In the genomic region with DNA sequence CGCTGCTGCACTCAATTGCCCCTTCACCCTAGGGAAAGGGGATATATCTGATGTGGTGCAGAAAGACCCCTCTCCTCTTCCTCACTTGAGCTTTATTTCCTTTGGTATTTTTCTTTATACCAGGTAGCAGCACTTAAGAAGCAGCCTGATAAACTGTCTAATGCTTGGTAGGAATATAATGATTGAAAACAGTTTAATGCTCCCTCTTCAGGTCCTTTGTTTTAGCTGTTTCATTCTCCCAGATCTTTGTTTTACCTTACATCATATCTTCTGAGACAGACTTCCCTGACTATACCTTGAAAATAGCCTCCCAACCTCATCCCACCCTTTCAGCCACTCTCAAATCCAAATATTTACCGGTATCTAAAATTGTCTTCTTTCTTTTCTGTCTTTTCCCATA, we compare ENCODE assay signal across 20 cellular contexts.
DNase-seq lines count a peak whose midpoint lies in the region; TF ChIP-seq lines count a peak whose summit lies in the region.
"Had no signal": no experiment of that assay in that cellular context is flagged by ENCODE, and none has a peak within 500 bp of the region (broad histone marks: within the 10 kb centered on the region; RNA-seq: fewer than 3 reads in every experiment).

No MANE protein-coding gene starts in this region.

- H3K4me3 ChIP-seq in Caco-2 (ENCODE audit: low read depth, low read length) (no peak overlapping the region), choroid plexus epithelial cell (ENCODE audit: low read depth, low read length) (no peak overlapping the region)
- H3K4me3 ChIP-seq: heart right ventricle, MG63 had no signal

- H3K9me3 ChIP-seq in Caco-2 = no peaks in the 10 kb centered on the region
- H3K9me3 ChIP-seq: heart right ventricle, MG63, neutrophil had no signal

- peaks cover 5% of the 10 kb centered on the region for H3K4me1 Mint-ChIP-seq in Caco-2 (ENCODE audit: low read depth, unreplicated experiment)
- H3K4me1 Mint-ChIP-seq: stimulated activated memory B cell treated with anti-CD40 and anti-IgM and Interleukin-4, amounts not matched to agents 10 μg/mL and 1 μg/mL and 100 μg/mL, for 72 hours had no signal

- no peaks in the 10 kb centered on the region for H3K36me3 Mint-ChIP-seq in Caco-2 (ENCODE audit: insufficient read depth, unreplicated experiment)
- H3K36me3 Mint-ChIP-seq: activated naive CD4-positive, alpha-beta T cell treated with anti-CD3 and anti-CD28 coated beads, Interleukin-2, amount 50 U/mL, for 72 hours; stimulated activated memory B cell treated with anti-CD40 and anti-IgM and Interleukin-4, amounts not matched to agents 10 μg/mL and 1 μg/mL and 100 μg/mL, for 72 hours had no signal

- TF ChIP-seq CTCF in Caco-2 (IDR thresholded peaks at IDR 0.05; ENCODE audit: insufficient read depth in 1 of 2, low read depth in 1 of 2, low read length in 1 of 2, severe bottlenecking in 1 of 2, unreplicated experiment in 1 of 2) = no peak
- TF ChIP-seq CTCF in choroid plexus epithelial cell (conservative IDR thresholded peaks at IDR 0.05; ENCODE audit: low read depth, low read length) = peak; percentile 31

- intact Hi-C loops in Caco-2 (cut with micrococcal nuclease; ENCODE audit: unreplicated experiment) = loop anchor here (1.0 to 5.0 kb wide), 4 partner anchors 216 to 792 kb away; partner anchors contain the start of gene MACIR

- H3K27me3 ChIP-seq in Caco-2 (replicated peaks; ENCODE audit: control insufficient read depth, insufficient read depth, low read length) = no peaks in the 10 kb centered on the region
- H3K27me3 ChIP-seq: heart right ventricle, MG63, neutrophil had no signal

- H3K9me3 Mint-ChIP-seq in Caco-2 (ENCODE audit: unreplicated experiment) = no peaks in the 10 kb centered on the region
- H3K9me3 Mint-ChIP-seq: activated naive CD4-positive, alpha-beta T cell treated with anti-CD3 and anti-CD28 coated beads, Interleukin-2, amount 50 U/mL, for 72 hours; activated T-helper 2 cell treated with anti-CD3 and anti-CD28 coated beads, Interferon-gamma antibody, Interleukin-2, Interleukin-4, amounts not matched to agents 10 μg/mL and 5 μg/mL and 100 μg/mL, durations not matched to agents 14 hours and 24 hours and 36 hours; CD4-positive, alpha-beta T cell; stimulated activated memory B cell treated with anti-CD40 and anti-IgM and Interleukin-4, amounts not matched to agents 10 μg/mL and 1 μg/mL and 100 μg/mL, for 72 hours had no signal

- CTCF ChIA-PET in Caco-2 (lab: Charles Lee) = interaction anchor here (0.5 to 2.6 kb wide), 6 partner anchors 8 to 258 kb away, joined by 3 to 24 read pairs (median 4); partner anchors contain the start of gene MACIR

- H3K27ac Mint-ChIP-seq in Caco-2 (ENCODE audit: unreplicated experiment) = peak overlapping the region; percentile 65
- H3K27ac Mint-ChIP-seq: activated naive CD4-positive, alpha-beta T cell treated with anti-CD3 and anti-CD28 coated beads, Interleukin-2, amount 50 U/mL, for 72 hours; activated T-helper 2 cell treated with anti-CD3 and anti-CD28 coated beads, Interferon-gamma antibody, Interleukin-2, Interleukin-4, amounts not matched to agents 10 μg/mL and 5 μg/mL and 100 μg/mL, durations not matched to agents 14 hours and 24 hours and 36 hours; CD4-positive, alpha-beta T cell; stimulated activated memory B cell treated with anti-CD40 and anti-IgM and Interleukin-4, amounts not matched to agents 10 μg/mL and 1 μg/mL and 100 μg/mL, for 72 hours had no signal

- BruUV-seq in Caco-2 (replicated peaks; lab: Mats Ljungman, UMichigan) = no TSS peak

- no peaks in the 10 kb centered on the region for H3K27me3 Mint-ChIP-seq in Caco-2 (ENCODE audit: insufficient read depth, unreplicated experiment)
- H3K27me3 Mint-ChIP-seq: stimulated activated memory B cell treated with anti-CD40 and anti-IgM and Interleukin-4, amounts not matched to agents 10 μg/mL and 1 μg/mL and 100 μg/mL, for 72 hours had no signal

- H3K4me1 ChIP-seq in Caco-2 = peaks cover 8% of the 10 kb centered on the region; the same call in 1 of the 2 replicates
- H3K4me1 ChIP-seq: heart right ventricle had no signal

- DNase-seq in Caco-2 (no peak), OCI-M1 (lab: John Stamatoyannopoulos, UW) (peak; percentile 14), choroid plexus epithelial cell (ENCODE audit: low read depth) (peak; percentile 60), renal cortical epithelial cell (ENCODE audit: low read depth) (peak; percentile 30), NCI-H510A (lab: John Stamatoyannopoulos, UW) (no peak), hippocampal formation (lab: John Stamatoyannopoulos, UW) (no peak), NK-92 (lab: John Stamatoyannopoulos, UW; ENCODE audit: unreplicated experiment) (no peak)
- DNase-seq: activated CD4-positive, alpha-beta T cell treated with anti-CD3 and anti-CD28 coated beads, Interleukin-2, amount 50 U/mL, for 48 hours; CD4-positive, alpha-beta T cell; cerebellar nuclear complex; foreskin fibroblast; heart right ventricle; left colon; MG63; NCI-H526; stimulated activated CD4-positive, alpha-beta T cell treated with anti-CD3 and anti-CD28 coated beads, Interleukin-4, amount 100 ng/mL, for 1 hour had no signal

- POLR2A ChIA-PET in Caco-2 (lab: Charles Lee) = no interaction called here

- H3K36me3 ChIP-seq in Caco-2 (ENCODE audit: control insufficient read depth, insufficient read depth, low read length) = no peaks in the 10 kb centered on the region
- H3K36me3 ChIP-seq: heart right ventricle, MG63, neutrophil had no signal

- no peak overlapping the region for H3K4me3 Mint-ChIP-seq in Caco-2 (ENCODE audit: unreplicated experiment)
- H3K4me3 Mint-ChIP-seq: CD4-positive, alpha-beta T cell; stimulated activated memory B cell treated with anti-CD40 and anti-IgM and Interleukin-4, amounts not matched to agents 10 μg/mL and 1 μg/mL and 100 μg/mL, for 72 hours had no signal

Comparison
In these comparisons a context has a peak if more than half of its experiments do, and no peak if none do; other contexts are left out.
1. DNase-seq: peak in OCI-M1 (single experiment), choroid plexus epithelial cell (single experiment) and renal cortical epithelial cell (single experiment); none in Caco-2 (0 of 2), NCI-H510A (single experiment), hippocampal formation (0 of 2) and NK-92 (single experiment).